ENCODE assay signal across 24 cellular contexts in the genomic region with DNA sequence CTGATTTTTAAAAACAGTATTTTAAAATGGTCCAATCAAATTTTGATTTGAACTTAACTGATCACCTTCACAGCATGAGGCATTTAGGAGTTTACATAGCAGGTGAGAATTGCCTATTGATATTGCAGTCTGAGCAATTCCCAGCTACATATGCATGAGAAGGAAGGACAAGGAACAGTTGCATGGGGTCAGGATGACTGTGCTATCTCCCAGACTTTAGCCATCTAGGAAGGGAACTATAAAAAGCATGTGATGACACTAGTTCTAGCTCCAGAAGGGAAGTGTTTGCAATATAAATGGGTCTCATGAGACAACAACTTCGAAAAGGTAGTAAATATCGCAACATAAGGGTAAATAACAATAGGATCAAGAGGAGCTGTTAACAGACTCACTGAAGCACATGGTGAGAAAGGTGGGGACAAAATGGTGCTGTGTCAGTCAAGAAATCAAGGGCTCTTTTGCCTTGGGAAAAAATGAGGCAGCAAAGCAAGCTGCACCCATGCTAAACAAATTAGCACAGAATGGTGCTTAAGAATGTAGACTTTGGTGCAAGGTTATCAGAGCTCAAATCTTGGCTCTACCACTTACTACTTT.
DNase-seq lines count a peak whose midpoint lies in the region; ATAC-seq and TF ChIP-seq lines count a peak whose summit lies in the region.
"Had no signal": no experiment of that assay in that cellular context is flagged by ENCODE, and none has a peak within 500 bp of the region (broad histone marks: within the 10 kb centered on the region; RNA-seq: fewer than 3 reads in every experiment).

No MANE protein-coding gene starts in this region.

- no peaks in the 10 kb centered on the region for H3K36me3 ChIP-seq in NT2/D1 (ENCODE audit: insufficient read depth, insufficient read length, low read length)
- H3K36me3 ChIP-seq: BE2C had no signal

- POLR2A ChIA-PET in activated CD8-positive, alpha-beta T cell treated with anti-CD3 and anti-CD28 coated beads for 36 hours (lab: Charles Lee): no interaction called here
- POLR2A ChIA-PET in activated CD8-positive, alpha-beta T cell treated with anti-CD3 and anti-CD28 coated beads, Interleukin-2, amount 10 ng/mL, durations not matched to agents 7 days and 5 days (lab: Charles Lee): no interaction called here

- H3K9me3 ChIP-seq in NT2/D1 (ENCODE audit: insufficient read depth, low read length): no peaks in the 10 kb centered on the region
- H3K9me3 ChIP-seq: BE2C, SK-N-SH had no signal

- H3K27ac Mint-ChIP-seq in activated CD8-positive, alpha-beta T cell treated with anti-CD3 and anti-CD28 coated beads for 36 hours: peak overlapping the region; percentile 14
- no peak overlapping the region for H3K27ac Mint-ChIP-seq in activated CD8-positive, alpha-beta T cell treated with anti-CD3 and anti-CD28 coated beads, Interleukin-2, amount 10 ng/mL, durations not matched to agents 7 days and 5 days
- H3K27ac Mint-ChIP-seq: IgD-negative memory B cell had no signal

- H3K27me3 Mint-ChIP-seq in activated CD8-positive, alpha-beta T cell treated with anti-CD3 and anti-CD28 coated beads for 36 hours: no peaks in the 10 kb centered on the region
- no peaks in the 10 kb centered on the region for H3K27me3 Mint-ChIP-seq in activated CD8-positive, alpha-beta T cell treated with anti-CD3 and anti-CD28 coated beads, Interleukin-2, amount 10 ng/mL, durations not matched to agents 7 days and 5 days (ENCODE audit: low read depth)
- H3K27me3 Mint-ChIP-seq: CD4-positive, CD25-positive, alpha-beta regulatory T cell; IgD-negative memory B cell had no signal

- H3K4me1 Mint-ChIP-seq in activated CD8-positive, alpha-beta T cell treated with anti-CD3 and anti-CD28 coated beads for 36 hours (ENCODE audit: low read depth): peaks cover 2% of the 10 kb centered on the region
- H3K4me1 Mint-ChIP-seq in activated CD8-positive, alpha-beta T cell treated with anti-CD3 and anti-CD28 coated beads, Interleukin-2, amount 10 ng/mL, durations not matched to agents 7 days and 5 days (ENCODE audit: low read depth): no peaks in the 10 kb centered on the region
- H3K4me1 Mint-ChIP-seq: IgD-negative memory B cell had no signal

- no peak for ATAC-seq in activated CD8-positive, alpha-beta T cell treated with anti-CD3 and anti-CD28 coated beads for 36 hours
- no peak for ATAC-seq in activated CD8-positive, alpha-beta T cell treated with anti-CD3 and anti-CD28 coated beads, Interleukin-2, amount 10 ng/mL, durations not matched to agents 7 days and 5 days
- no peak for ATAC-seq in GM18858 (IDR thresholded peaks at IDR 0.05; ENCODE audit: unreplicated experiment)
- no peak for ATAC-seq in HG03097 (IDR thresholded peaks at IDR 0.05; ENCODE audit: low FRiP score, unreplicated experiment)
- ATAC-seq in GM21529 (IDR thresholded peaks at IDR 0.05; ENCODE audit: unreplicated experiment): no peak

- no peak overlapping the region for H3K4me3 Mint-ChIP-seq in activated CD8-positive, alpha-beta T cell treated with anti-CD3 and anti-CD28 coated beads for 36 hours
- no peak overlapping the region for H3K4me3 Mint-ChIP-seq in activated CD8-positive, alpha-beta T cell treated with anti-CD3 and anti-CD28 coated beads, Interleukin-2, amount 10 ng/mL, durations not matched to agents 7 days and 5 days
- H3K4me3 Mint-ChIP-seq: CD4-positive, CD25-positive, alpha-beta regulatory T cell; IgD-negative memory B cell had no signal

- intact Hi-C loops in activated CD8-positive, alpha-beta T cell treated with anti-CD3 and anti-CD28 coated beads for 36 hours (cut with micrococcal nuclease): no loop called here

- H3K36me3 Mint-ChIP-seq in activated CD8-positive, alpha-beta T cell treated with anti-CD3 and anti-CD28 coated beads for 36 hours (ENCODE audit: low read depth): peaks cover 35% of the 10 kb centered on the region
- peaks cover 27% of the 10 kb centered on the region for H3K36me3 Mint-ChIP-seq in activated CD8-positive, alpha-beta T cell treated with anti-CD3 and anti-CD28 coated beads, Interleukin-2, amount 10 ng/mL, durations not matched to agents 7 days and 5 days (ENCODE audit: low read depth)

- no peak overlapping the region for H3K9ac ChIP-seq in NT2/D1 (ENCODE audit: insufficient read length, low read depth)
- H3K9ac ChIP-seq: SK-N-SH had no signal

- no peaks in the 10 kb centered on the region for H3K27me3 ChIP-seq in NT2/D1 (ENCODE audit: insufficient read depth, insufficient read length)
- H3K27me3 ChIP-seq: BE2C had no signal

- no peak for TF ChIP-seq CTCF in activated CD8-positive, alpha-beta T cell treated with anti-CD3 and anti-CD28 coated beads for 36 hours (IDR thresholded peaks at IDR 0.05)

- peaks cover 3% of the 10 kb centered on the region for H3K9me3 Mint-ChIP-seq in activated CD8-positive, alpha-beta T cell treated with anti-CD3 and anti-CD28 coated beads for 36 hours
- H3K9me3 Mint-ChIP-seq in activated CD8-positive, alpha-beta T cell treated with anti-CD3 and anti-CD28 coated beads, Interleukin-2, amount 10 ng/mL, durations not matched to agents 7 days and 5 days (ENCODE audit: insufficient read depth): no peaks in the 10 kb centered on the region

- DNase-seq in activated CD8-positive, alpha-beta T cell treated with anti-CD3 and anti-CD28 coated beads for 36 hours: no peak
- DNase-seq in activated CD8-positive, alpha-beta T cell treated with anti-CD3 and anti-CD28 coated beads, Interleukin-2, amount 10 ng/mL, durations not matched to agents 7 days and 5 days: no peak
- DNase-seq in NT2/D1 (ENCODE audit: low read depth, low spot score) (peak; percentile 25), iPS DF 19.7 (ENCODE audit: low read depth, low spot score) (peak; percentile 12), myocyte (ENCODE audit: low read depth) (peak; percentile 55)
- DNase-seq: BE2C; CD4-positive, CD25-positive, alpha-beta regulatory T cell; COR-L47; DMS 273 treated with DMSO at 0.1 percent for 48 hours; GDM1; H7; Karpas-422; NCI-H1092 treated with DMSO at 0.1 percent for 48 hours; NCI-H1694; NCI-H2081 treated with DMSO at 0.1 percent for 48 hours; NCI-H510A; NCI-H82; RPMI8226; SHP77 treated with DMSO at 0.1 percent for 48 hours; SK-N-SH had no signal

- H3K4me3 ChIP-seq in NT2/D1 (ENCODE audit: insufficient read length, low read depth): no peak overlapping the region

- CTCF ChIA-PET in activated CD8-positive, alpha-beta T cell treated with anti-CD3 and anti-CD28 coated beads for 36 hours (lab: Charles Lee): interaction anchor here (0.7 kb wide), 1 partner anchor 67 kb away, joined by 3 read pairs; no protein-coding TSS in a partner anchor
- CTCF ChIA-PET in activated CD8-positive, alpha-beta T cell treated with anti-CD3 and anti-CD28 coated beads, Interleukin-2, amount 10 ng/mL, durations not matched to agents 7 days and 5 days (lab: Charles Lee): no interaction called here

- no peaks in the 10 kb centered on the region for H3K4me1 ChIP-seq in NT2/D1 (ENCODE audit: insufficient read depth, insufficient read length)
- H3K4me1 ChIP-seq: BE2C had no signal

Comparison
In these comparisons a context has a peak if more than half of its experiments do, and no peak if none do; other contexts are left out.
1. DNase-seq: peak in NT2/D1 (single experiment), iPS DF 19.7 (single experiment) and myocyte (single experiment); none in activated CD8-positive, alpha-beta T cell treated with anti-CD3 and anti-CD28 coated beads for 36 hours (single experiment) and activated CD8-positive, alpha-beta T cell treated with anti-CD3 and anti-CD28 coated beads, Interleukin-2, amount 10 ng/mL, durations not matched to agents 7 days and 5 days (single experiment).